Comparison of ENCODE assay signal across 31 cellular contexts in the genomic region with DNA sequence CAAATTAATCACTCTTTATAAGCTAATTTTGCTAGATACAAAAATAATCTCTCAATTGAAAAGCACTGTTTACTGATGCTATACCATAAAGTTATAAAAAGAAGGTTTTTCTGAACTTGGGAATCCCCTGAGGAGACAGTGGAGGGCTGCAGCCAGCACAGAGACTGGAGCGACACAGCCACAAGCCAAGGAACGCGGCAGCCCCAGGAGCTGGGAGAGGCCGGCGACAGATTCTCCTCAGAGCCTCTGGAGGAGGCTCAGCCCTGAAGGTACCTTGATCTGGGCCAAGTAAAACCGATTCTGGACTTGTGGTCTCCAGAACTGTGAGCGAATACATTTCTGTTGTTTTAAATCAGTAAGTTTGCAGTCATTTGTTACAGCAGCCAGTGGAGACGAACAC. TPM values are rescaled to one million over a fixed set of nuclear protein-coding genes. Genes with fewer than 3 reads are reported as not detected.
"Had no signal": no experiment of that assay in that cellular context is flagged by ENCODE, and none has a peak within 500 bp of the region (broad histone marks: within the 10 kb centered on the region; RNA-seq: fewer than 3 reads in every experiment).

No MANE protein-coding gene starts in this region.

- ATAC-seq: activated CD4-positive, alpha-beta T cell treated with anti-CD3 and anti-CD28 coated beads for 36 hours; activated CD4-positive, CD25-positive, alpha-beta regulatory T cell treated with anti-CD3 and anti-CD28 coated beads, Interleukin-2, amount 50 U/mL, for 24 hours; activated CD8-positive, alpha-beta T cell treated with anti-CD3 and anti-CD28 coated beads, Interleukin-2, amount 10 ng/mL, durations not matched to agents 7 days and 5 days; activated naive CD4-positive, alpha-beta T cell treated with anti-CD3 and anti-CD28 coated beads, Interleukin-2, amount 50 U/mL, for 72 hours; activated T-cell treated with anti-CD3 and anti-CD28 coated beads, Interleukin-2, amount 50 U/mL, for 4 hours; body of pancreas had no signal

- H3K4me1 ChIP-seq: SJCRH30 had no signal

- H2AFZ ChIP-seq: PC-9 had no signal

- H3K27ac ChIP-seq: body of pancreas, breast epithelium, PC-9, RWPE1, SJCRH30, SK-N-MC had no signal

- DNase-seq: activated CD4-positive, alpha-beta T cell treated with anti-CD3 and anti-CD28 coated beads for 36 hours; activated CD4-positive, alpha-beta T cell treated with anti-CD3 and anti-CD28 coated beads, Interleukin-2, amount 10 ng/mL, durations not matched to agents 7 days and 5 days; activated CD4-positive, alpha-beta T cell treated with anti-CD3 and anti-CD28 coated beads, Interleukin-2, amount 50 U/mL, for 48 hours; activated CD8-positive, alpha-beta T cell treated with anti-CD3 and anti-CD28 coated beads, Interleukin-2, amount 10 ng/mL, durations not matched to agents 7 days and 5 days; activated gamma-delta T cell treated with Interleukin-2 at 50 U/mL for 16 hours; activated naive CD4-positive, alpha-beta T cell treated with anti-CD3 and anti-CD28 coated beads for 36 hours; activated T-cell treated with anti-CD3 and anti-CD28 coated beads for 4 hours; activated T-cell treated with anti-CD3 and anti-CD28 coated beads, Interleukin-2, amount 50 U/mL, for 4 hours; aorta; body of pancreas; Kasumi-1; KG1; MG63; NCI-H1092; NCI-H1436 treated with DMSO at 0.1 percent for 48 hours; NCI-H1694 treated with DMSO at 0.1 percent for 48 hours; NCI-H2029 treated with DMSO at 0.1 percent for 48 hours; NCI-H2107; NCI-H2171; NCI-H510A; NCI-H526; NCI-H748 treated with DMSO at 0.1 percent for 48 hours; PC-9; SHP77; SJCRH30 had no signal

- H3K4me3 ChIP-seq: body of pancreas, MG63, PC-9, SJCRH30, SK-N-MC had no signal

- H3K36me3 ChIP-seq: breast epithelium, MG63, SJCRH30 had no signal

- H3K4me2 ChIP-seq: PC-9 had no signal

- H3K27me3 ChIP-seq: body of pancreas, breast epithelium had no signal

- H3K9me3 ChIP-seq: body of pancreas, breast epithelium, MG63, SJCRH30 had no signal

RNA-seq across cellular contexts. Expression of gene GFPT2, which starts 3.7 kb away (rescaled TPM):
- total RNA-seq: OCI-LY7 had no signal
